ENCODE assay signal across 14 cellular contexts in the genomic region with DNA sequence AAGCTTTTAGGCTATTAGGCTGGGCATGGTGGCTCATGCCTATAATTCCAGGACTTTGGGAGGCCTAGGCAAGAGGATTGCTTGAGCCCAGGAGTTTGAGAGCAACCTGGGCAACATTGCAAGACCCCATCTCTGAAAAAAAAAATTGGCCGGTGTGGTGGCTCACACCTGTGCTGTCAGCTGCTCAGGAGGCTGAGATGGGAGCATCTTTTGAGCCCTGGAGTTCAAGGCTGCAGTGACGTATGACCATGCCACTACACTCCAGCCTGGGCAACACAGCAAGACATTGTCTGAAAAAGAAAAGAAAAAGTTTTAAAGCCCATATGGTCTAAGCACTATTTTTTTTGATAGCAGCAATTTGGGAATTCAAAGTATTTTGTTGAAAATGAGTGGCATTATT. TPM values are rescaled to one million over a fixed set of nuclear protein-coding genes. Genes with fewer than 3 reads are reported as not detected.
DNase-seq lines count a peak whose midpoint lies in the region; ATAC-seq and TF ChIP-seq lines count a peak whose summit lies in the region.
"Had no signal": no experiment of that assay in that cellular context is flagged by ENCODE, and none has a peak within 500 bp of the region (broad histone marks: within the 10 kb centered on the region; RNA-seq: fewer than 3 reads in every experiment).

No MANE protein-coding gene starts in this region.

- H4K20me1 ChIP-seq in BLaER1 = no peaks in the 10 kb centered on the region

- H3K27ac ChIP-seq in BLaER1 (peak overlapping the region; percentile 71), dorsolateral prefrontal cortex (peak overlapping the region in 31 of 59 donors; percentile 0 to 74 (median 35)), lower lobe of right lung (no peak overlapping the region)

- ATAC-seq in WTC11 = no peak
- no peak for ATAC-seq in lower lobe of right lung

- peaks cover 47% of the 10 kb centered on the region for H3K4me1 ChIP-seq in BLaER1
- no peaks in the 10 kb centered on the region for H3K4me1 ChIP-seq in lower lobe of right lung
- H3K4me1 ChIP-seq: HAP-1, Peyer's patch had no signal

- H3K4me1 Mint-ChIP-seq in activated CD4-positive, alpha-beta T cell treated with anti-CD3 and anti-CD28 coated beads, Interleukin-2, amount 10 ng/mL, durations not matched to agents 24 days and 14 days = peaks cover 25% of the 10 kb centered on the region
- peaks cover 23% of the 10 kb centered on the region for H3K4me1 Mint-ChIP-seq in activated CD4-positive, alpha-beta T cell treated with anti-CD3 and anti-CD28 coated beads, Interleukin-2, amount 10 ng/mL, durations not matched to agents 7 days and 5 days
- H3K4me1 Mint-ChIP-seq in WTC11 = no peaks in the 10 kb centered on the region

- POLR2A ChIA-PET in activated CD4-positive, alpha-beta T cell treated with anti-CD3 and anti-CD28 coated beads, Interleukin-2, amount 10 ng/mL, durations not matched to agents 7 days and 5 days (lab: Charles Lee) = no interaction called here
- POLR2A ChIA-PET in WTC11 (lab: Charles Lee) = no interaction called here

- DNase-seq in activated CD4-positive, alpha-beta T cell treated with anti-CD3 and anti-CD28 coated beads, Interleukin-2, amount 10 ng/mL, durations not matched to agents 24 days and 14 days = no peak
- DNase-seq in activated CD4-positive, alpha-beta T cell treated with anti-CD3 and anti-CD28 coated beads, Interleukin-2, amount 10 ng/mL, durations not matched to agents 7 days and 5 days = no peak
- DNase-seq in WTC11 (ENCODE audit: low spot score) = no peak
- no peak for DNase-seq in dorsolateral prefrontal cortex
- DNase-seq in 8988T = no peak
- DNase-seq in NCI-H2081 treated with DMSO at 0.1 percent for 48 hours (lab: John Stamatoyannopoulos, UW) = no peak
- no peak for DNase-seq in lower lobe of right lung
- DNase-seq: Calu3, NCI-H1417 treated with DMSO at 0.1 percent for 48 hours, NCI-H2029, NCI-H510A treated with DMSO at 0.1 percent for 48 hours, Peyer's patch had no signal

- H3K9ac ChIP-seq in BLaER1 = no peak overlapping the region

- H3K4me2 ChIP-seq in BLaER1 = peak overlapping the region; percentile 54

- H3K4me3 ChIP-seq in BLaER1 (no peak overlapping the region), dorsolateral prefrontal cortex (no peak overlapping the region), lower lobe of right lung (no peak overlapping the region)
- H3K4me3 ChIP-seq: HAP-1, Peyer's patch had no signal

- H3K9me3 ChIP-seq in BLaER1 (no peaks in the 10 kb centered on the region), lower lobe of right lung (no peaks in the 10 kb centered on the region)
- H3K9me3 ChIP-seq: HAP-1, Peyer's patch had no signal

- no peaks in the 10 kb centered on the region for H3K9me3 Mint-ChIP-seq in activated CD4-positive, alpha-beta T cell treated with anti-CD3 and anti-CD28 coated beads, Interleukin-2, amount 10 ng/mL, durations not matched to agents 24 days and 14 days
- H3K9me3 Mint-ChIP-seq in activated CD4-positive, alpha-beta T cell treated with anti-CD3 and anti-CD28 coated beads, Interleukin-2, amount 10 ng/mL, durations not matched to agents 7 days and 5 days = no peaks in the 10 kb centered on the region
- no peaks in the 10 kb centered on the region for H3K9me3 Mint-ChIP-seq in WTC11

- intact Hi-C loops in activated CD4-positive, alpha-beta T cell treated with anti-CD3 and anti-CD28 coated beads, Interleukin-2, amount 10 ng/mL, durations not matched to agents 24 days and 14 days (cut with micrococcal nuclease) = loop anchor here (1.0 to 2.0 kb wide), 3 partner anchors 9 to 45 kb away; partner anchors contain the start of genes DHTKD1 and SEC61A2
- intact Hi-C loops in dorsolateral prefrontal cortex (cut with DNase I) = no loop called here
- intact Hi-C loops in lower lobe of right lung (cut with DNase I) = no loop called here

- CTCF ChIA-PET in activated CD4-positive, alpha-beta T cell treated with anti-CD3 and anti-CD28 coated beads, Interleukin-2, amount 10 ng/mL, durations not matched to agents 7 days and 5 days (lab: Charles Lee) = interaction anchor here (0.5 to 1.0 kb wide), 2 partner anchors 22 to 35 kb away, joined by 3 read pairs; no protein-coding TSS in a partner anchor
- CTCF ChIA-PET in WTC11 (lab: Charles Lee) = no interaction called here

- H3K4me3 Mint-ChIP-seq in activated CD4-positive, alpha-beta T cell treated with anti-CD3 and anti-CD28 coated beads, Interleukin-2, amount 10 ng/mL, durations not matched to agents 24 days and 14 days = peak overlapping the region; percentile 63
- H3K4me3 Mint-ChIP-seq in activated CD4-positive, alpha-beta T cell treated with anti-CD3 and anti-CD28 coated beads, Interleukin-2, amount 10 ng/mL, durations not matched to agents 7 days and 5 days = no peak overlapping the region
- no peak overlapping the region for H3K4me3 Mint-ChIP-seq in WTC11

- H3K27ac Mint-ChIP-seq in activated CD4-positive, alpha-beta T cell treated with anti-CD3 and anti-CD28 coated beads, Interleukin-2, amount 10 ng/mL, durations not matched to agents 24 days and 14 days = no peak overlapping the region
- H3K27ac Mint-ChIP-seq in activated CD4-positive, alpha-beta T cell treated with anti-CD3 and anti-CD28 coated beads, Interleukin-2, amount 10 ng/mL, durations not matched to agents 7 days and 5 days = no peak overlapping the region
- H3K27ac Mint-ChIP-seq in WTC11 = no peak overlapping the region

- no peak for TF ChIP-seq CTCF in WTC11 (IDR thresholded peaks at IDR 0.05)
- no peak for TF ChIP-seq CTCF in dorsolateral prefrontal cortex (IDR thresholded peaks at IDR 0.05 in 54 of 56, conservative IDR thresholded peaks at IDR 0.05 in 2 of 56; ENCODE audit: low read depth in 1 of 56, partially characterized antibody in 56 of 56)
- TF ChIP-seq CTCF in lower lobe of right lung (IDR thresholded peaks at IDR 0.05) = no peak

- peaks cover 44% of the 10 kb centered on the region for H3K36me3 Mint-ChIP-seq in activated CD4-positive, alpha-beta T cell treated with anti-CD3 and anti-CD28 coated beads, Interleukin-2, amount 10 ng/mL, durations not matched to agents 24 days and 14 days (ENCODE audit: low read depth)
- peaks cover 37% of the 10 kb centered on the region for H3K36me3 Mint-ChIP-seq in activated CD4-positive, alpha-beta T cell treated with anti-CD3 and anti-CD28 coated beads, Interleukin-2, amount 10 ng/mL, durations not matched to agents 7 days and 5 days (ENCODE audit: low read depth)
- H3K36me3 Mint-ChIP-seq in WTC11 = peaks cover 64% of the 10 kb centered on the region

- no peaks in the 10 kb centered on the region for H3K27me3 ChIP-seq in BLaER1
- H3K27me3 ChIP-seq in dorsolateral prefrontal cortex = no peaks in the 10 kb centered on the region
- H3K27me3 ChIP-seq in lower lobe of right lung (ENCODE audit: low read depth) = no peaks in the 10 kb centered on the region
- H3K27me3 ChIP-seq: Peyer's patch had no signal

- peaks cover 85% of the 10 kb centered on the region for H3K36me3 ChIP-seq in BLaER1
- H3K36me3 ChIP-seq in lower lobe of right lung = peaks cover 60% of the 10 kb centered on the region

- no peaks in the 10 kb centered on the region for H3K27me3 Mint-ChIP-seq in activated CD4-positive, alpha-beta T cell treated with anti-CD3 and anti-CD28 coated beads, Interleukin-2, amount 10 ng/mL, durations not matched to agents 24 days and 14 days
- H3K27me3 Mint-ChIP-seq in activated CD4-positive, alpha-beta T cell treated with anti-CD3 and anti-CD28 coated beads, Interleukin-2, amount 10 ng/mL, durations not matched to agents 7 days and 5 days = no peaks in the 10 kb centered on the region
- no peaks in the 10 kb centered on the region for H3K27me3 Mint-ChIP-seq in WTC11 (ENCODE audit: low read depth)

TF ChIP-seq in WTC11, 78 proteins besides CTCF, POLR2A, EP300 and RAD21:
- TF ChIP-seq FOXJ3 (CRISPR knock-in tag; IDR thresholded peaks at IDR 0.05; ENCODE audit: borderline replicate concordance) (no peak), ZNF121 (CRISPR knock-in tag; IDR thresholded peaks at IDR 0.05) (peak; percentile 64), ATF2 (CRISPR knock-in tag; IDR thresholded peaks at IDR 0.05; ENCODE audit: borderline replicate concordance, low read depth) (no peak), RELA (CRISPR knock-in tag; IDR thresholded peaks at IDR 0.05; ENCODE audit: borderline replicate concordance) (no peak)
TF ChIP-seq in WTC11: peak in this region for 1.

RNA-seq across cellular contexts. Expression of gene SEC61A2, which starts 15.8 kb away (rescaled TPM):
- total RNA-seq in activated CD4-positive, alpha-beta T cell treated with anti-CD3 and anti-CD28 coated beads, Interleukin-2, amount 10 ng/mL, durations not matched to agents 24 days and 14 days = 13.3 and 21.2 TPM in 2 replicates
- total RNA-seq in activated CD4-positive, alpha-beta T cell treated with anti-CD3 and anti-CD28 coated beads, Interleukin-2, amount 10 ng/mL, durations not matched to agents 7 days and 5 days = 1 to 10 TPM; 7.9 to 10.0 TPM
- total RNA-seq in WTC11 (2021) (14.5 to 19.0 TPM (median 16.3 TPM) in 3 replicates), dorsolateral prefrontal cortex (10 to 100 TPM; 24.7 to 79.3 (median 53.4) TPM), lower lobe of right lung (5.3 TPM)

RNA-seq across cellular contexts. Expression of gene DHTKD1, which starts 44.9 kb away (rescaled TPM):
- 17.2 and 21.6 TPM in 2 replicates for total RNA-seq in activated CD4-positive, alpha-beta T cell treated with anti-CD3 and anti-CD28 coated beads, Interleukin-2, amount 10 ng/mL, durations not matched to agents 24 days and 14 days
- 10 to 100 TPM; 19.8 to 20.2 TPM for total RNA-seq in activated CD4-positive, alpha-beta T cell treated with anti-CD3 and anti-CD28 coated beads, Interleukin-2, amount 10 ng/mL, durations not matched to agents 7 days and 5 days
- 57.9 to 70.6 TPM (median 66.3 TPM) in 3 replicates for total RNA-seq in WTC11 (2021)
- total RNA-seq in dorsolateral prefrontal cortex = 10 to 100 TPM; 19.5 to 48.8 (median 27.8) TPM
- total RNA-seq in lower lobe of right lung = 21.7 TPM
